Comparison of ENCODE assay signal across 22 cellular contexts in genomic region chr1:210900079-210900478, GRCh38.
"Had no signal": no experiment of that assay in that cellular context is flagged by ENCODE, and none has a peak within 500 bp of the region (broad histone marks: within the 10 kb centered on the region; RNA-seq: fewer than 3 reads in every experiment).

No MANE protein-coding gene starts in this region.

- H3K4me3 ChIP-seq: SJSA1, SK-N-MC had no signal

- FAIRE-seq: RCC 7860 had no signal

- H3K9me3 ChIP-seq: SJSA1 had no signal

- H3K36me3 ChIP-seq: SJSA1 had no signal

- H3K4me1 ChIP-seq: SJSA1 had no signal

- H3K27me3 ChIP-seq: SJSA1 had no signal

- DNase-seq: IMR-90, Karpas-422, KG1, MM.1S, NCI-H1092 treated with DMSO at 0.1 percent for 48 hours, NCI-H1436, NCI-H187, NCI-H2029, NCI-H2081 treated with DMSO at 0.1 percent for 48 hours, NCI-H2171, NCI-H226, NCI-H446, NCI-H510A, NCI-H524 treated with DMSO at 0.1 percent for 48 hours, NCI-H69, NCI-H774, Right ventricle myocardium superior, RPMI8226, SIG-M5 had no signal

- H3K27ac ChIP-seq: SJSA1, SK-N-MC had no signal
